Comparison of ENCODE assay signal across 6 cellular contexts in genomic region chr12:57517718-57518117, GRCh38. TPM values are rescaled to one million over a fixed set of nuclear protein-coding genes. Genes with fewer than 3 reads are reported as not detected.
A peak's percentile ranks its signal among the peaks of the same experiment; 100 is the strongest.
DNase-seq lines count a peak whose midpoint lies in the region; ATAC-seq and TF ChIP-seq lines count a peak whose summit lies in the region.
"Not testable (repeated sequence)": the region's sequence is repeated elsewhere in the genome, so short reads cannot be mapped to it uniquely, and the experiment has no call there.

No MANE protein-coding gene starts in this region.

- H3K27ac Mint-ChIP-seq in Calu3 (ENCODE audit: unreplicated experiment), result peak overlapping the region; percentile 100
- peak overlapping the region; percentile 52 for H3K27ac Mint-ChIP-seq in T-helper 1 cell treated with Interleukin-12 subunit alpha and Interleukin-12 subunit beta and Interleukin-4 antibody, amounts not matched to agents 30 μg/mL and 1 μg/mL, for 36 hours
- not testable (repeated sequence) for H3K27ac Mint-ChIP-seq in neural crest cell (ENCODE audit: unreplicated experiment)

- in situ Hi-C loops in astrocyte of the cerebellum (cut with HindIII; ENCODE audit: low sequenced_read_pairs), result not testable (repeated sequence)

- H3K4me1 ChIP-seq in gastroesophageal sphincter (peaks cover 5 to 56% (median 36%) of the 10 kb centered on the region in 3 donors), tibial nerve (peaks cover 0 to 51% (median 37%) of the 10 kb centered on the region in 4 donors)

- CTCF ChIA-PET in Calu3 (lab: Charles Lee), result not testable (repeated sequence)

- not testable (repeated sequence) for TF ChIP-seq POLR2A in gastroesophageal sphincter (IDR thresholded peaks at IDR 0.05); tibial nerve (IDR thresholded peaks at IDR 0.05)

- BruUV-seq in Calu3 (replicated peaks; lab: Mats Ljungman, UMichigan), result not testable (repeated sequence)

- H3K4me1 Mint-ChIP-seq in Calu3 (ENCODE audit: low read depth, unreplicated experiment) (peaks cover 36% of the 10 kb centered on the region), neural crest cell (peaks cover 40% of the 10 kb centered on the region)
- peaks cover 34% of the 10 kb centered on the region for H3K4me1 Mint-ChIP-seq in T-helper 1 cell treated with Interleukin-12 subunit alpha and Interleukin-12 subunit beta and Interleukin-4 antibody, amounts not matched to agents 30 μg/mL and 1 μg/mL, for 36 hours (ENCODE audit: low read depth)

- 60 to 82% methylated on average over 8 to 9 of the region's 10 CpGs for WGBS in gastroesophageal sphincter (ENCODE audit: low coverage in 1 of 2), 2 donors
- WGBS in tibial nerve, 2 donors, result 87 to 88% methylated on average over 10 of the region's 10 CpGs

- intact Hi-C loops in Calu3 (cut with micrococcal nuclease; ENCODE audit: unreplicated experiment), result not testable (repeated sequence)

- not testable (repeated sequence) for TF ChIP-seq CTCF in Calu3 (IDR thresholded peaks at IDR 0.05; ENCODE audit: unreplicated experiment); astrocyte of the cerebellum (IDR thresholded peaks at IDR 0.05; ENCODE audit: low read depth, low read length, missing control alignments); gastroesophageal sphincter (IDR thresholded peaks at IDR 0.05); neural crest cell (conservative IDR thresholded peaks at IDR 0.05); tibial nerve (IDR thresholded peaks at IDR 0.05)

- not testable (repeated sequence) for H3K9me3 ChIP-seq in gastroesophageal sphincter, tibial nerve

- not testable (repeated sequence) for H3K9me3 Mint-ChIP-seq in Calu3 (ENCODE audit: low read depth, unreplicated experiment); T-helper 1 cell treated with Interleukin-12 subunit alpha and Interleukin-12 subunit beta and Interleukin-4 antibody, amounts not matched to agents 30 μg/mL and 1 μg/mL, for 36 hours; neural crest cell

- not testable (repeated sequence) for ATAC-seq in gastroesophageal sphincter

- TF ChIP-seq EP300 in gastroesophageal sphincter (IDR thresholded peaks at IDR 0.05); tibial nerve (IDR thresholded peaks at IDR 0.05): not testable (repeated sequence)

- H3K4me3 ChIP-seq in astrocyte of the cerebellum (ENCODE audit: low read depth, low read length), result peak overlapping the region; percentile 88
- H3K4me3 ChIP-seq in gastroesophageal sphincter, result peak overlapping the region in 1 of 2 donors; percentile 79
- H3K4me3 ChIP-seq in tibial nerve, result peak overlapping the region in 1 of 4 donors; percentile 84

- peak overlapping the region; percentile 95 for H3K4me3 Mint-ChIP-seq in Calu3 (ENCODE audit: low read depth, unreplicated experiment)
- H3K4me3 Mint-ChIP-seq in T-helper 1 cell treated with Interleukin-12 subunit alpha and Interleukin-12 subunit beta and Interleukin-4 antibody, amounts not matched to agents 30 μg/mL and 1 μg/mL, for 36 hours, result peak overlapping the region; percentile 64
- peak overlapping the region; percentile 18 for H3K4me3 Mint-ChIP-seq in neural crest cell

- not testable (repeated sequence) for DNase-seq in Calu3; astrocyte of the cerebellum (ENCODE audit: low read depth); neural crest cell (ENCODE audit: low read depth, low spot score); tibial nerve (ENCODE audit: low spot score in 2 of 2)

- H3K36me3 Mint-ChIP-seq in Calu3 (ENCODE audit: insufficient read depth, unreplicated experiment) (peaks cover 99% of the 10 kb centered on the region), neural crest cell (ENCODE audit: low read depth) (peaks cover 24% of the 10 kb centered on the region)
- peaks cover 56% of the 10 kb centered on the region for H3K36me3 Mint-ChIP-seq in T-helper 1 cell treated with Interleukin-12 subunit alpha and Interleukin-12 subunit beta and Interleukin-4 antibody, amounts not matched to agents 30 μg/mL and 1 μg/mL, for 36 hours (ENCODE audit: low read depth)

- not testable (repeated sequence) for H3K27me3 ChIP-seq in gastroesophageal sphincter, tibial nerve

- not testable (repeated sequence) for H3K27me3 Mint-ChIP-seq in Calu3 (ENCODE audit: unreplicated experiment); T-helper 1 cell treated with Interleukin-12 subunit alpha and Interleukin-12 subunit beta and Interleukin-4 antibody, amounts not matched to agents 30 μg/mL and 1 μg/mL, for 36 hours (ENCODE audit: low read depth)
- peaks cover 12% of the 10 kb centered on the region for H3K27me3 Mint-ChIP-seq in neural crest cell (ENCODE audit: low read depth)

- H3K36me3 ChIP-seq in gastroesophageal sphincter (peaks cover 7 to 47% of the 10 kb centered on the region in 2 donors), tibial nerve (peaks cover 5 to 48% (median 29%) of the 10 kb centered on the region in 3 donors)

- H3K27ac ChIP-seq in gastroesophageal sphincter (peak overlapping the region; percentile 93 to 99 (median 98)), tibial nerve (peak overlapping the region in 3 of 4 donors; percentile 98 to 100 (median 100))

RNA-seq across cellular contexts. Expression of gene DDIT3, which starts 2.6 kb away (rescaled TPM):
- 70.2 and 80.5 TPM in 2 replicates for total RNA-seq in Calu3 (2022)
- 10 to 100 TPM; 17.7 to 41.2 (median 36.5) TPM for total RNA-seq in gastroesophageal sphincter
- total RNA-seq in neural crest cell, result 14.1 and 15.0 TPM in 2 replicates
- total RNA-seq in tibial nerve, result 10 to 100 TPM; 35.2 to 49.2 (median 42.1) TPM

RNA-seq across cellular contexts. Expression of gene MBD6, which starts 4.9 kb away (rescaled TPM):
- total RNA-seq in Calu3 (2022), result 119 and 127 TPM in 2 replicates
- 10 to 100 TPM in 3 of 4 donors, 1 to 10 TPM in 1; 8.9 to 22.6 (median 19.7) TPM for total RNA-seq in gastroesophageal sphincter
- 90.4 and 91.3 TPM in 2 replicates for total RNA-seq in neural crest cell
- total RNA-seq in tibial nerve, result 10 to 100 TPM; 23.0 to 49.2 (median 40.9) TPM

RNA-seq across cellular contexts. Expression of gene DCTN2, which starts 29.3 kb away (rescaled TPM):
- total RNA-seq in Calu3 (2022) (121 and 131 TPM in 2 replicates), gastroesophageal sphincter (100 to 1,000 TPM; 138 to 204 (median 182) TPM), neural crest cell (133 and 138 TPM in 2 replicates), tibial nerve (100 to 1,000 TPM in 3 of 4 donors, 10 to 100 TPM in 1; 92.9 to 138 (median 130) TPM)

RNA-seq across cellular contexts. Expression of gene MARS1, which starts 29.9 kb away (rescaled TPM):
- total RNA-seq in Calu3 (2022), result 358 and 369 TPM in 2 replicates
- 100 to 1,000 TPM in 1 of 4 donors, 10 to 100 TPM in 3; 67.4 to 209 (median 81.7) TPM for total RNA-seq in gastroesophageal sphincter
- total RNA-seq in neural crest cell, result 257 and 267 TPM in 2 replicates
- 100 to 1,000 TPM in 1 of 4 donors, 10 to 100 TPM in 3; 53.5 to 101 (median 74.2) TPM for total RNA-seq in tibial nerve

RNA-seq across cellular contexts. Expression of gene KIF5A, which starts 32.1 kb away (rescaled TPM):
- total RNA-seq in Calu3 (2022), result 0.10 TPM in 1 of 2 replicates, not detected in the other
- 1 to 10 TPM in 3 of 4 donors, under 1 TPM in 1; 0.89 to 4.7 (median 1.6) TPM for total RNA-seq in gastroesophageal sphincter
- total RNA-seq in neural crest cell, result 16.9 and 20.8 TPM in 2 replicates
- total RNA-seq in tibial nerve, result 1 to 10 TPM; 1.9 to 4.8 (median 2.9) TPM

Comparison
In these comparisons a context has a peak if more than half of its experiments do, and no peak if none do; other contexts are left out.
1. H3K4me3 Mint-ChIP-seq: peak in every context shown above with its lines; median percentile 95 in Calu3; 64 in T-helper 1 cell treated with Interleukin-12 subunit alpha and Interleukin-12 subunit beta and Interleukin-4 antibody, amounts not matched to agents 30 μg/mL and 1 μg/mL, for 36 hours; 18 in neural crest cell.